Comparison of ENCODE assay signal across 8 cellular contexts in genomic region chr2:152740743-152741328, GRCh38. TPM values are rescaled to one million over a fixed set of nuclear protein-coding genes. Genes with fewer than 3 reads are reported as not detected.
DNase-seq lines count a peak whose midpoint lies in the region; ATAC-seq and TF ChIP-seq lines count a peak whose summit lies in the region.

No MANE protein-coding gene starts in this region.

- no peaks in the 10 kb centered on the region for H3K27me3 ChIP-seq in Caco-2 (replicated peaks; ENCODE audit: control insufficient read depth, insufficient read depth, low read length)

- H3K9me3 ChIP-seq in Caco-2: no peaks in the 10 kb centered on the region

- POLR2A ChIA-PET in Caco-2 (lab: Charles Lee): interaction anchor here (0.6 kb wide), 1 partner anchor 22 kb away, joined by 3 read pairs; the partner anchor contains the start of gene ARL6IP6

- no peaks in the 10 kb centered on the region for H3K9me3 Mint-ChIP-seq in Caco-2 (ENCODE audit: unreplicated experiment)

- DNase-seq in Caco-2: peak in 1 of 2 experiments; percentile 42
- peak; percentile 58 for DNase-seq in NCI-H2171 (lab: John Stamatoyannopoulos, UW)
- peak; percentile 68 for DNase-seq in astrocyte of the hippocampus (ENCODE audit: low read depth, low spot score)
- DNase-seq in kidney glomerular epithelial cell (lab: John Stamatoyannopoulos, UW): peak; percentile 77
- DNase-seq in epidermal melanocyte (ENCODE audit: insufficient read length, low spot score): no peak
- no peak for DNase-seq in head of caudate nucleus

- H3K36me3 ChIP-seq in Caco-2 (ENCODE audit: control insufficient read depth, insufficient read depth, low read length): peaks cover 2% of the 10 kb centered on the region; the same call in 1 of the 2 replicates

- no peak overlapping the region for H3K4me3 Mint-ChIP-seq in Caco-2 (ENCODE audit: unreplicated experiment)

- intact Hi-C loops in Caco-2 (cut with micrococcal nuclease; ENCODE audit: unreplicated experiment): loop anchor here (1.0 to 5.0 kb wide), 4 partner anchors 22 to 778 kb away; partner anchors contain the start of genes ARL6IP6 and STAM2
- intact Hi-C loops in head of caudate nucleus (cut with DNase I): no loop called here

- peaks cover 25% of the 10 kb centered on the region for H3K36me3 Mint-ChIP-seq in Caco-2 (ENCODE audit: insufficient read depth, unreplicated experiment)

- H3K27ac Mint-ChIP-seq in Caco-2 (ENCODE audit: unreplicated experiment): no peak overlapping the region

- peak; percentile 80 to 89 for TF ChIP-seq CTCF in Caco-2 (IDR thresholded peaks at IDR 0.05; ENCODE audit: insufficient read depth in 1 of 2, low read depth in 1 of 2, low read length in 1 of 2, severe bottlenecking in 1 of 2, unreplicated experiment in 1 of 2)

- no peaks in the 10 kb centered on the region for H3K4me1 Mint-ChIP-seq in Caco-2 (ENCODE audit: low read depth, unreplicated experiment)

- BruUV-seq in Caco-2 (replicated peaks; lab: Mats Ljungman, UMichigan): no TSS peak

- ATAC-seq in GM18907 (IDR thresholded peaks at IDR 0.05; ENCODE audit: unreplicated experiment) (peak; percentile 87), HG03103 (IDR thresholded peaks at IDR 0.05; ENCODE audit: low read depth, unreplicated experiment) (peak; percentile 87)

- H3K4me3 ChIP-seq in Caco-2 (ENCODE audit: low read depth, low read length): no peak overlapping the region

- CTCF ChIA-PET in Caco-2 (lab: Charles Lee): interaction anchor here (0.6 kb wide), 1 partner anchor 1061 kb away, joined by 3 read pairs; no protein-coding TSS in a partner anchor

- no peaks in the 10 kb centered on the region for H3K4me1 ChIP-seq in Caco-2

- no peaks in the 10 kb centered on the region for H3K27me3 Mint-ChIP-seq in Caco-2 (ENCODE audit: insufficient read depth, unreplicated experiment)

RNA-seq across cellular contexts. Expression of gene ARL6IP6, which starts 22.4 kb away (rescaled TPM):
- 33.1 and 41.4 TPM in 2 replicates for total RNA-seq in Caco-2 (2022)

RNA-seq across cellular contexts. Expression of gene PRPF40A, which starts 23.6 kb away (rescaled TPM):
- 127 and 138 TPM in 2 replicates for total RNA-seq in Caco-2 (2022)

Comparison
In these comparisons a context has a peak if more than half of its experiments do, and no peak if none do; other contexts are left out.
1. DNase-seq: peak in NCI-H2171 (single experiment), astrocyte of the hippocampus (single experiment) and kidney glomerular epithelial cell (single experiment); none in epidermal melanocyte (single experiment) and head of caudate nucleus (0 of 42).